27 cellular contexts compared by ENCODE assay signal in the genomic region with DNA sequence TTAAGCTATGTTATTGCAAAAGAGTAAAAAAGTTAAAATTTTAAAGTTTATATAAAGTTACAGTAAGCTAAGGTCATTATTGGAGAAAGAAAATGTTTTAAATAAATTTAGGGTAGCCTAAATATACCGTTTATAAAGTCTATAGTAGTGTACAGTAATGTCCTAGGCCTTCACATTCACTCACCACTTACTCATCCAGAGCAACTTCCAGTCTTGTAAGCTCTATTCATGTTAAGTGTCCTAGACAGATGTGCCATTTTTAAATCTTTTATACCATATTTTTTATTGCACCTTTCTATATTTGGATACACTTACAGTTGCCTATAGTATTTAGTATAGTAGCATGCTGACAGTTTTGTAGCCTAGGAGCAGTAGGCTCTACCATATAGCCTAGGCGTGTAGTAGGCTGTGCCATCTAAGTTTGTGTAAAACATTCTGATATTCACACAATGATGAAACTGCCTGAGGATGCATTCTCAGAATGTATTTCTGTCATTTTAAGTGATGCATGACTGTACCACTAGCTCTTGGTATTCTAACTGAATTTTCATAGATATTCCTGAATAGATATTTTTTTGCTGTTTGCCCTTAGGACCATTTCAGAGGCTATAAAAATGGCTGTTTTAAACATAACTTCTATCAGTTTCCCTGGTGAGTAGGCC. TPM values are rescaled to one million over a fixed set of nuclear protein-coding genes. Genes with fewer than 3 reads are reported as not detected.
DNase-seq lines count a peak whose midpoint lies in the region; ATAC-seq, FAIRE-seq and TF ChIP-seq lines count a peak whose summit lies in the region.
"Had no signal": no experiment of that assay in that cellular context is flagged by ENCODE, and none has a peak within 500 bp of the region (broad histone marks: within the 10 kb centered on the region; RNA-seq: fewer than 3 reads in every experiment).

No MANE protein-coding gene starts in this region.

- TF ChIP-seq POLR2A in K562 (conservative IDR thresholded peaks at IDR 0.05): no peak

- intact Hi-C loops in K562 (cut with micrococcal nuclease): no loop called here

- H2AFZ ChIP-seq in K562 (ENCODE audit: low read depth, low read length): no peak overlapping the region

- no peak for TF ChIP-seq RAD21 in K562 (CRISPR knock-in tag; conservative IDR thresholded peaks at IDR 0.05 in 1 of 2, IDR thresholded peaks at IDR 0.05 in 1 of 2)

- no peak for TF ChIP-seq EP300 in K562 (IDR thresholded peaks at IDR 0.05; ENCODE audit: low read length)

- H3K9ac ChIP-seq in K562 (ENCODE audit: insufficient read depth in 1 of 2, low read depth in 2 of 2, low read length in 2 of 2): no peak overlapping the region

- POLR2A ChIA-PET in K562 (lab: Yijun Ruan, JAX): interaction anchor here (0.7 to 1.8 kb wide), 8 partner anchors 10 to 758 kb away, joined by 3 to 10 read pairs (median 3); no protein-coding TSS in a partner anchor

- peak; percentile 11; the same call in 1 of the 3 replicates for ATAC-seq in K562
- no peak for ATAC-seq in HG02870 (IDR thresholded peaks at IDR 0.05; ENCODE audit: unreplicated experiment)
- ATAC-seq in HG03135 (IDR thresholded peaks at IDR 0.05; ENCODE audit: unreplicated experiment): no peak

- no TSS peak for BruUV-seq in K562 (replicated peaks; lab: Mats Ljungman, UMichigan)

- 63% methylated on average over 2 of the region's 2 CpGs for WGBS in K562 (ENCODE audit: insufficient coverage, low coverage, missing lambda C conversion rate)

- no peaks in the 10 kb centered on the region for H3K4me1 ChIP-seq in K562 (replicated peaks in 1 of 2; ENCODE audit: control insufficient read depth in 2 of 2, insufficient read depth in 2 of 2, low read length in 2 of 2)
- H3K4me1 ChIP-seq: HAP-1, SJSA1 had no signal

- CTCF ChIA-PET in K562 (lab: Yijun Ruan, JAX; ENCODE audit: low intra/inter-chr PET ratio): no interaction called here

- DNase-seq in ELR (ENCODE audit: low read depth) (peak; percentile 77), NCI-H226 (peak; percentile 41), K562 (ENCODE audit: extremely low read depth in 1 of 4, low spot score in 3 of 4) (no peak), iris pigment epithelial cell (ENCODE audit: low read depth) (peak; percentile 50), NK-92 (lab: John Stamatoyannopoulos, UW; ENCODE audit: unreplicated experiment) (no peak)
- DNase-seq in activated CD4-positive, alpha-beta T cell treated with anti-CD3 and anti-CD28 coated beads for 1 hour: no peak
- DNase-seq: activated CD4-positive, alpha-beta memory T cell treated with anti-CD3 and anti-CD28 coated beads for 36 hours; activated CD4-positive, CD25-positive, alpha-beta regulatory T cell; central memory CD4-positive, alpha-beta T cell; dermis blood vessel endothelial cell; gastrocnemius medialis; islet precursor cell; Kasumi-1; NCI-H1048; NCI-H2029; NCI-H82; OCI-M1; stimulated activated CD4-positive, alpha-beta T cell treated with anti-CD3 and anti-CD28 coated beads, Interleukin-2, amount 100 ng/mL, for 48 hours; stimulated activated naive CD4-positive, alpha-beta T cell; thyroid gland had no signal

- peaks cover 37% of the 10 kb centered on the region; the same call in 2 of the 3 replicates for H3K36me3 ChIP-seq in K562 (ENCODE audit: control insufficient read depth, insufficient read depth, low read length)
- H3K36me3 ChIP-seq: HAP-1, SJSA1, thyroid gland had no signal

- no peak for FAIRE-seq in K562 (lab: Jason Lieb, UNC)
- FAIRE-seq: endothelial cell of umbilical vein had no signal

- H3K9me3 ChIP-seq in K562 (replicated peaks; ENCODE audit: control insufficient read depth, insufficient read depth, low read depth, low read length): no peaks in the 10 kb centered on the region
- H3K9me3 ChIP-seq: gastrocnemius medialis, HAP-1, SJSA1, thyroid gland had no signal

- H3K4me2 ChIP-seq in K562 (ENCODE audit: insufficient read depth, low read length): no peak overlapping the region
- H3K4me2 ChIP-seq: smooth muscle cell had no signal

- no peak for TF ChIP-seq CTCF in K562 (IDR thresholded peaks at IDR 0.05 in 2 of 3, conservative IDR thresholded peaks at IDR 0.05 in 1 of 3; ENCODE audit: insufficient read depth in 2 of 3, low read depth in 1 of 3, low read length in 3 of 3)

- H3K27ac ChIP-seq in K562 (ENCODE audit: extremely low read depth, low read depth, low read length): no peak overlapping the region
- H3K27ac ChIP-seq: SJSA1, thyroid gland had no signal

- peaks cover 94% of the 10 kb centered on the region for H3K79me2 ChIP-seq in K562 (ENCODE audit: control insufficient read depth, insufficient read depth, low read length)

- H3K9me1 ChIP-seq in K562 (ENCODE audit: control insufficient read depth, insufficient read depth, low read length): no peaks in the 10 kb centered on the region

- no peaks in the 10 kb centered on the region for H3K27me3 ChIP-seq in K562 (ENCODE audit: control insufficient read depth in 2 of 2, insufficient read depth in 2 of 2, low read length in 2 of 2)
- H3K27me3 ChIP-seq: gastrocnemius medialis, SJSA1, thyroid gland had no signal

- in situ Hi-C loops in K562 (cut with MboI): no loop called here

- no peaks in the 10 kb centered on the region for H4K20me1 ChIP-seq in K562 (replicated peaks; ENCODE audit: control insufficient read depth, insufficient read depth, low read length)

- H3K4me3 ChIP-seq in K562: no peak overlapping the region
- H3K4me3 ChIP-seq: gastrocnemius medialis, HAP-1, lung, SJSA1, smooth muscle cell, thyroid gland had no signal

RNA-seq across cellular contexts. Expression of a gene that starts 26.8 kb away (rescaled TPM):
- 22.5 and 38.1 TPM in 2 replicates for total RNA-seq in K562 (2011; cell fraction: chromatin; rRNA removed; ENCODE audit: low replicate concordance)
- 17.6 and 18.8 TPM in 2 replicates for total RNA-seq in K562 (2011; cell fraction: nucleolus; rRNA removed)
- 24.0 and 38.3 TPM in 2 replicates for total RNA-seq in K562 (2011; cell fraction: nucleoplasm; rRNA removed)
- total RNA-seq in K562 (2014; rRNA removed) (57.2 and 59.8 TPM in 2 replicates), K562 (2014; rRNA removed; fragmentation: Illumina TruSeq; extraction: Trizol) (64.3 and 73.5 TPM in 2 replicates), K562 (2015; rRNA removed; fragmentation: Illumina TruSeq; extraction: Trizol) (66.1 and 69.6 TPM in 2 replicates), K562 (2021) (70.9 and 71.1 TPM in 2 replicates)
- polyA plus RNA-seq in K562 (2011; rRNA removed) (79.3 and 106 TPM in 2 replicates), K562 (2014; fragmentation: Illumina TruSeq; extraction: Trizol) (62.9 and 71.3 TPM in 2 replicates), K562 (2014; fragmentation: Nextera tagmentation; extraction: Ambion mirVana) (10 to 100 TPM; 26.9 to 31.2 TPM), K562 (2014; rRNA removed) (53.8 and 62.2 TPM in 2 replicates)
- polyA plus RNA-seq in K562 (2011; cell fraction: cytosol; rRNA removed): 37.4 and 45.8 TPM in 2 replicates
- 26.6 and 37.4 TPM in 2 replicates for polyA plus RNA-seq in K562 (2011; cell fraction: nucleus; rRNA removed)
- polyA plus RNA-seq in K562 (2012): 45.3 and 51.5 TPM in 2 replicates
- polyA minus RNA-seq in K562 (2011; rRNA and poly(A)+ RNA removed): 59.4 and 61.4 TPM in 2 replicates
- 33.0 and 37.2 TPM in 2 replicates for polyA minus RNA-seq in K562 (2011; cell fraction: cytosol; rRNA and poly(A)+ RNA removed)
- polyA minus RNA-seq in K562 (2011; cell fraction: nucleus; rRNA and poly(A)+ RNA removed): 25.4 and 30.1 TPM in 2 replicates

Comparison
In these comparisons a context has a peak if more than half of its experiments do, and no peak if none do; other contexts are left out.
1. DNase-seq: peak in ELR (single experiment), NCI-H226 (single experiment) and iris pigment epithelial cell (single experiment); none in K562 (0 of 4), activated CD4-positive, alpha-beta T cell treated with anti-CD3 and anti-CD28 coated beads for 1 hour (single experiment) and NK-92 (single experiment).